Comparison of ENCODE assay signal across 8 cellular contexts in genomic region chr2:147843864-147844690, GRCh38. TPM values are rescaled to one million over a fixed set of nuclear protein-coding genes. Genes with fewer than 3 reads are reported as not detected.
A peak's percentile ranks its signal among the peaks of the same experiment; 100 is the strongest.
DNase-seq lines count a peak whose midpoint lies in the region; ATAC-seq, FAIRE-seq and TF ChIP-seq lines count a peak whose summit lies in the region.

No MANE protein-coding gene starts in this region.

- H3K4me1 ChIP-seq in kidney (ENCODE audit: control insufficient read depth in 1 of 2, insufficient read depth in 1 of 2, low read depth in 1 of 2, low read length in 2 of 2) = peaks cover 3 to 10% of the 10 kb centered on the region in 2 donors

- DNase-seq in ACHN (peak; percentile 94), NCI-H2227 (lab: John Stamatoyannopoulos, UW; ENCODE audit: unreplicated experiment) (peak; percentile 100), cerebellar cortex (ENCODE audit: low spot score) (peak; percentile 81), kidney (peak; percentile 98)
- DNase-seq in activated CD4-positive, alpha-beta T cell treated with anti-CD3 and anti-CD28 coated beads for 1 hour = peak; percentile 76
- peak; percentile 82 for DNase-seq in stimulated activated CD4-positive, alpha-beta T cell treated with anti-CD3 and anti-CD28 coated beads, Interleukin-12 subunit alpha, Interleukin-12 subunit beta, amount 100 ng/mL, for 4 hours

- H3K27ac ChIP-seq in kidney (ENCODE audit: low read depth in 2 of 2, low read length in 2 of 2) = peak overlapping the region; percentile 89 to 96

- peak; percentile 86 for ATAC-seq in GM18909 (IDR thresholded peaks at IDR 0.05; ENCODE audit: poor library complexity, unreplicated experiment)
- ATAC-seq in HG03159 (IDR thresholded peaks at IDR 0.05; ENCODE audit: unreplicated experiment) = peak; percentile 85

- H3K36me3 ChIP-seq in kidney (ENCODE audit: control insufficient read depth in 1 of 2, insufficient read depth in 2 of 2, low read length in 2 of 2) = no peaks in the 10 kb centered on the region

- H3K9ac ChIP-seq in kidney (ENCODE audit: low read length in 2 of 2) = peak overlapping the region; percentile 51 to 83

- in situ Hi-C loops in ACHN (cut with HindIII; ENCODE audit: low pct_ligation_motif_present, low pct_unique_long_range_greater_than_20kb, low sequenced_read_pairs) = no loop called here

- TF ChIP-seq CTCF in kidney (IDR thresholded peaks at IDR 0.05; ENCODE audit: borderline replicate concordance, extremely low read depth, insufficient read depth) = no peak

- intact Hi-C loops in kidney (cut with DNase I) = no loop called here

- H3K4me3 ChIP-seq in kidney (ENCODE audit: low read length in 2 of 2) = peak overlapping the region; percentile 79 to 90

- H3K9me3 ChIP-seq in kidney (ENCODE audit: control insufficient read depth in 1 of 2, low read length in 2 of 2) = no peaks in the 10 kb centered on the region

- FAIRE-seq in kidney (lab: Jason Lieb, UNC) = no peak

RNA-seq across cellular contexts. Expression of gene ACVR2A, which starts 0.8 kb away (rescaled TPM):
- total RNA-seq in kidney = 18.4 TPM
- 7.6 TPM for polyA plus RNA-seq in kidney (ENCODE audit: insufficient read depth, low read depth, low replicate concordance)

Comparison
In these comparisons a context has a peak if more than half of its experiments do, and no peak if none do; other contexts are left out.
1. Peak in every context shown above with its lines: DNase-seq, ATAC-seq, H3K4me3 ChIP-seq and H3K27ac ChIP-seq.